ENCODE assay signal across 8 cellular contexts in the genomic region with DNA sequence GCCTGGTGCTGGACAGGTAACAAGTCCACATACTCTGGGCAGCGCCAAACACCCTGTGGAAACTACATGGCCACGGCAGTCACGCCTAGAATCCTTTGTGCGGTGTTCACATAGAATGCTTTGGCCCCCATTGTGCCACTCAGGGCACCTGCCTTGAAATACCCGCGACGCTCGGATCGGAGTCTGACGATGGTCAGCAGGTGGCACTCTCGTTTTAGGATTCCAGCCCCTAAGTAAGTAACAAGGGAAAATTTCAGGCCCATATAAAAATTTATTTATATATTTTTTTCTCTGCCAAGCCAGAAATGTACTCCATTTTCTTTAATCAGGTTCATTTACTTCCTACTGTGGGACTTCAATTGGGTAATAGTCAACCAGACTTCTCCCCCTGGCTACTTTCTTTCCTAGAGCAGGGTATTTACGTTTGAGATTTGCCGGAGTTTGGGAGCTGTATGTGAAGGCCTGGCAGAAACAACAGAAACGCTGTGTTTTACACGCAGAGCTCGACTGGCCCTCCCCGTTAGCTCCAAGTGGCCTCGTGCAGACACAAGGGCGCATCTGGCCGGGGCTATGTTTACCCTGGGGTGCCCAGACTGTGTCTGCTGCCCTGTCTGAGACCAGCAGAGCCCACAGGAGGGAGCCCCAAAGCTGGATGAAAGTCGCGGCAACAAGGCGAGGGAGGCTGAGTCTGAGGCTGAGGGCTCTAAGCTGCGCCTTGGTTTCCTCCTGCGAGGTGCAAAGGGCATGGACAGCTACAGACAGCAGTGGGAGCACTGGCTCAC. TPM values are rescaled to one million over a fixed set of nuclear protein-coding genes. Genes with fewer than 3 reads are reported as not detected.
DNase-seq lines count a peak whose midpoint lies in the region; ATAC-seq and TF ChIP-seq lines count a peak whose summit lies in the region.

No MANE protein-coding gene starts in this region.

- H3F3A ChIP-seq in MM.1S (ENCODE audit: insufficient read depth, low read length), result no peaks in the 10 kb centered on the region

- peak; percentile 44 for TF ChIP-seq CTCF in MM.1S (IDR thresholded peaks at IDR 0.05; ENCODE audit: low read length)
- TF ChIP-seq CTCF in progenitor cell of endocrine pancreas (IDR thresholded peaks at IDR 0.05; ENCODE audit: unreplicated experiment), result peak; percentile 73

- H3K4me1 ChIP-seq in MM.1S (ENCODE audit: low read length), result no peaks in the 10 kb centered on the region

- intact Hi-C loops in cardiac septum (cut with DNase I), result loop anchor here (1.0 to 5.0 kb wide), 5 partner anchors 52 to 1210 kb away; a partner anchor contains a TSS

- peak overlapping the region; percentile 87 for H3K4me2 ChIP-seq in MM.1S (ENCODE audit: low read depth, low read length)

- H3K27me3 Mint-ChIP-seq in progenitor cell of endocrine pancreas, result peaks cover 14% of the 10 kb centered on the region

- H3K9me3 ChIP-seq in MM.1S (replicated peaks; ENCODE audit: insufficient read depth, low read length), result no peaks in the 10 kb centered on the region

- no peaks in the 10 kb centered on the region for H3K9me2 ChIP-seq in MM.1S (replicated peaks; ENCODE audit: insufficient read depth, low read length)

- H3K27me3 ChIP-seq in MM.1S (replicated peaks; ENCODE audit: insufficient read depth, low read length), result no peaks in the 10 kb centered on the region

- no peaks in the 10 kb centered on the region for H3K9me3 Mint-ChIP-seq in progenitor cell of endocrine pancreas (ENCODE audit: low read depth)

- H3K27ac ChIP-seq in MM.1S (ENCODE audit: low read length), result no peak overlapping the region

- H3K4me3 Mint-ChIP-seq in progenitor cell of endocrine pancreas (ENCODE audit: low read depth), result peak overlapping the region; percentile 58

- H3K79me2 ChIP-seq in MM.1S (ENCODE audit: low read length), result no peaks in the 10 kb centered on the region

- H3K27ac Mint-ChIP-seq in progenitor cell of endocrine pancreas, result peak overlapping the region; percentile 65

- peak overlapping the region; percentile 26; the same call in 1 of the 2 replicates for H3K9ac ChIP-seq in MM.1S (ENCODE audit: low read length)

- no peaks in the 10 kb centered on the region for H3K36me3 ChIP-seq in MM.1S (replicated peaks; ENCODE audit: insufficient read depth, low read length)

- H2AFZ ChIP-seq in MM.1S (ENCODE audit: low read length), result peak overlapping the region; percentile 89

- peak; percentile 87 for DNase-seq in COR-L47 (lab: John Stamatoyannopoulos, UW)
- peak; percentile 77 for DNase-seq in MM.1S
- DNase-seq in amniotic stem cell (lab: John Stamatoyannopoulos, UW), result peak; percentile 59
- peak; percentile 78 for DNase-seq in cardiac septum (ENCODE audit: low spot score)
- DNase-seq in progenitor cell of endocrine pancreas (ENCODE audit: low spot score, unreplicated experiment), result peak; percentile 23

- peak overlapping the region; percentile 55 for H3K4me3 ChIP-seq in MM.1S (ENCODE audit: low read length)

- no peaks in the 10 kb centered on the region for H4K20me1 ChIP-seq in MM.1S (ENCODE audit: insufficient read depth, low read length)

- H3K4me1 Mint-ChIP-seq in progenitor cell of endocrine pancreas (ENCODE audit: low read depth), result peaks cover 2% of the 10 kb centered on the region

- ATAC-seq in GM18498 (IDR thresholded peaks at IDR 0.05; ENCODE audit: unreplicated experiment), result no peak
- ATAC-seq in GM18517 (IDR thresholded peaks at IDR 0.05; ENCODE audit: unreplicated experiment), result no peak
- no peak for ATAC-seq in HG03025 (IDR thresholded peaks at IDR 0.05; ENCODE audit: low FRiP score, unreplicated experiment)

- no peaks in the 10 kb centered on the region for H3K36me3 Mint-ChIP-seq in progenitor cell of endocrine pancreas (ENCODE audit: insufficient read depth)

RNA-seq across cellular contexts. Expression of a gene that starts 41.6 kb away (rescaled TPM):
- total RNA-seq in cardiac septum, result not detected
- not detected in 2 replicates for total RNA-seq in progenitor cell of endocrine pancreas

Comparison
In these comparisons a context has a peak if more than half of its experiments do, and no peak if none do; other contexts are left out.
1. DNase-seq: peak in every context shown above with its lines; median percentile 87 in COR-L47; 78 in cardiac septum; 77 in MM.1S; 59 in amniotic stem cell; 23 in progenitor cell of endocrine pancreas.